8 cellular contexts compared by ENCODE assay signal in the genomic region with DNA sequence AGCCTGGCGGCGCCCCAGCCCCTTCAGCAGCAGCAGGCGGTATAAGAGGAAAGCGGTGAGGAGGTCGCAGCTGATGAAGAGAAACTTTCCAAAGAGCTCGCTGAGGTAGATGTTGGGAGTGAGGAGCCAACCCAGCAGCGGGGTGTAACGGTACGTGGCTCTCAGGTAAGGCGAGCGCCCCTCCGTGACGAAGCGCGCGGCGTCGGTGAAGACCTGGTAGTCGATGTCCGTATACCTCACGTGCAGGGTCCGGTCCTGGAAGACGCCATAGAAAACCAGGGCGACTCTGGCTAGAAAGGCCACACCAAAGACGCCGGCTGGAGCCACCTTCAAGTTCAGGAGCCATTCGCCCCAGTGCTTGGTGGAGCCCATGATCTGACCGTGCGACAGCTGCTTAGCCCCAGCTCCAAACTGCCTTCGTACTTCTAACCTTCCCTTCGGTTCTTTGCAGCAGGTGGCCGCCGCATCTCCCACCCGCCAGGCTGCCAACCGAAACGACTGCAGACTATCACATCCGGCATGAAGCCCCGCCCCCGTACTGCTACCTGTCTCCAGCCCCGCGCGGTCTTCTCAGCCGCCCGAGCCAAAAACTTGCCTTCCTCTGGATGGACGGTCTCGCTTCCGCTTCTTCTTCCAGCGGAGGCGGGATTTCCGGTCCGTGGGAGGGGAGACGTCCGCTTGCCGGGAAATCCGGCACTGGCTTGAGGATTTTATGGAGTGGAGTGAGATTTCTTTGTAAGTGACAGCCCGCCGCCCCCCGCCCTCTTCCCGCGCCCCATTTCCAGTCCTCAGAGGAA. TPM values are rescaled to one million over a fixed set of nuclear protein-coding genes. Genes with fewer than 3 reads are reported as not detected.
DNase-seq lines count a peak whose midpoint lies in the region; ATAC-seq and TF ChIP-seq lines count a peak whose summit lies in the region.

TSS of gene PIGM (minus strand) at position 623 of the 797 bp plus-strand sequence. CDS start at position 372, 251 bp downstream.

- no peak for TF ChIP-seq CTCF in neural cell (IDR thresholded peaks at IDR 0.05; ENCODE audit: poor library complexity, severe bottlenecking)

- H3K36me3 ChIP-seq in HAP-1 (replicated peaks) (no peaks in the 10 kb centered on the region), MG63 (no peaks in the 10 kb centered on the region; the same call in 1 of the 2 replicates), neural cell (ENCODE audit: insufficient read depth, low read length) (no peaks in the 10 kb centered on the region)

- H3K4me3 ChIP-seq in HAP-1 (peak within 1 kb of the TSS; percentile 68), MG63 (peak within 1 kb of the TSS; percentile 95), neural cell (ENCODE audit: low read length) (peak within 1 kb of the TSS; percentile 83)

- H4K20me1 ChIP-seq in neural cell (ENCODE audit: insufficient read depth) = no peaks in the 10 kb centered on the region

- H3K4me1 ChIP-seq in HAP-1 = peaks cover 15% of the 10 kb centered on the region

- in situ Hi-C loops in G401 (cut with HindIII; ENCODE audit: low sequenced_read_pairs) = no loop called here
- in situ Hi-C loops in HAP-1 (cut with MboI; ENCODE audit: low sequenced_read_pairs) = loop anchor here (10.0 kb wide), 1 partner anchor 247 kb away; the partner anchor contains the start of gene DUSP23

- H3K27me3 Mint-ChIP-seq in stimulated activated naive CD8-positive, alpha-beta T cell treated with anti-CD3 and anti-CD28 coated beads, Interleukin-15, amount 100 ng/mL, for 72 hours = no peaks in the 10 kb centered on the region

- H3K9me3 ChIP-seq in HAP-1 = no peaks in the 10 kb centered on the region
- no peaks in the 10 kb centered on the region for H3K9me3 ChIP-seq in MG63
- no peaks in the 10 kb centered on the region for H3K9me3 ChIP-seq in neural cell (ENCODE audit: low read length)

- peak; percentile 48 for TF ChIP-seq RAD21 in neural cell (conservative IDR thresholded peaks at IDR 0.05)

- H2AFZ ChIP-seq in neural cell (ENCODE audit: low read depth, low read length) = peak within 1 kb of the TSS; percentile 65

- no peaks in the 10 kb centered on the region for H3K79me2 ChIP-seq in neural cell (replicated peaks; ENCODE audit: insufficient read depth, low read length)

- peaks cover 5% of the 10 kb centered on the region for H3F3A ChIP-seq in neural cell (ENCODE audit: insufficient read depth, low read length, poor library complexity, severe bottlenecking)

- H3K27ac ChIP-seq in neural cell (ENCODE audit: low read length) = peak within 1 kb of the TSS; percentile 82

- no peaks in the 10 kb centered on the region for H3K27me3 ChIP-seq in HAP-1 (ENCODE audit: low read depth)
- peaks cover 11% of the 10 kb centered on the region for H3K27me3 ChIP-seq in MG63
- H3K27me3 ChIP-seq in neural cell (ENCODE audit: insufficient read depth, low read depth, low read length) = no peaks in the 10 kb centered on the region

- peak within 1 kb of the TSS; percentile 72 for H3K9ac ChIP-seq in neural cell (ENCODE audit: low read length)

- H3K9me3 Mint-ChIP-seq in stimulated activated naive CD8-positive, alpha-beta T cell treated with anti-CD3 and anti-CD28 coated beads, Interleukin-15, amount 100 ng/mL, for 72 hours = no peaks in the 10 kb centered on the region

- peak within 1 kb of the TSS; percentile 74 for H3K4me2 ChIP-seq in neural cell (ENCODE audit: low read length)

- H3K4me3 Mint-ChIP-seq in stimulated activated naive CD8-positive, alpha-beta T cell treated with anti-CD3 and anti-CD28 coated beads, Interleukin-15, amount 100 ng/mL, for 72 hours = peak within 1 kb of the TSS; percentile 98 to 99

- peaks cover 48% of the 10 kb centered on the region for H3K4me1 Mint-ChIP-seq in stimulated activated naive CD8-positive, alpha-beta T cell treated with anti-CD3 and anti-CD28 coated beads, Interleukin-15, amount 100 ng/mL, for 72 hours

- H3K27ac Mint-ChIP-seq in stimulated activated naive CD8-positive, alpha-beta T cell treated with anti-CD3 and anti-CD28 coated beads, Interleukin-15, amount 100 ng/mL, for 72 hours = peak within 1 kb of the TSS; percentile 81 to 94

- TF ChIP-seq EP300 in neural cell (conservative IDR thresholded peaks at IDR 0.05; ENCODE audit: poor library complexity, severe bottlenecking) = peak; percentile 66

- peak; percentile 97 for DNase-seq in G401 (ENCODE audit: low spot score)
- DNase-seq in HAP-1 (ENCODE audit: low spot score in 2 of 2) = peak; percentile 90 to 98
- peak; percentile 93 for DNase-seq in MG63
- DNase-seq in SHP77 (lab: John Stamatoyannopoulos, UW) = peak; percentile 96 to 97
- DNase-seq in activated gamma-delta T cell (lab: John Stamatoyannopoulos, UW) = peak; percentile 63
- peak; percentile 71 for DNase-seq in fibroblast of the conjunctiva (ENCODE audit: low read depth)
- peak; percentile 89 to 95 for DNase-seq in stimulated activated naive CD8-positive, alpha-beta T cell treated with anti-CD3 and anti-CD28 coated beads, Interleukin-15, amount 100 ng/mL, for 72 hours

- H3K9me2 ChIP-seq in neural cell (ENCODE audit: insufficient read depth, low read length) = no peaks in the 10 kb centered on the region

- ATAC-seq in stimulated activated naive CD8-positive, alpha-beta T cell treated with anti-CD3 and anti-CD28 coated beads, Interleukin-15, amount 100 ng/mL, for 72 hours = peak; percentile 99

TF ChIP-seq in neural cell, 6 proteins besides CTCF, POLR2A, EP300 and RAD21:
- peak; percentile 52 for TF ChIP-seq SMC3 (conservative IDR thresholded peaks at IDR 0.05; ENCODE audit: poor library complexity)
- TF ChIP-seq MXI1 (conservative IDR thresholded peaks at IDR 0.05; ENCODE audit: poor library complexity, severe bottlenecking) = peak; percentile 79
- no peak for TF ChIP-seq EZH2 (IDR thresholded peaks at IDR 0.05; ENCODE audit: borderline replicate concordance, insufficient read depth, low read length, poor library complexity, severe bottlenecking)
- peak; percentile 58 for TF ChIP-seq POLR2AphosphoS5 (IDR thresholded peaks at IDR 0.05)
TF ChIP-seq in neural cell: peak in this region for 3.

RNA-seq across cellular contexts. Expression of gene PIGM, which starts in this region (rescaled TPM):
- total RNA-seq in G401 (2014; rRNA removed; shearing (Covaris generic)) = 2.5 and 3.2 TPM in 2 replicates
- total RNA-seq in MG63 (2014; rRNA removed; shearing (Covaris generic); ENCODE audit: low replicate concordance) = 4.1 and 4.6 TPM in 2 replicates
- 3.4 and 3.8 TPM in 2 replicates for polyA plus RNA-seq in neural cell
- 7.3 and 9.7 TPM in 2 replicates for polyA minus RNA-seq in neural cell

Comparison
In these comparisons a context has a peak if more than half of its experiments do, and no peak if none do; other contexts are left out.
1. Peak in every context shown above with its lines: DNase-seq, ATAC-seq, H3K4me3 ChIP-seq and H3K27ac ChIP-seq.